In genomic region chr4:156963419-156963818, GRCh38 we compare ENCODE assay signal across 1 cellular context.
TF ChIP-seq lines count a peak whose summit lies in the region.

No MANE protein-coding gene starts in this region.

TF ChIP-seq in HepG2, 621 proteins besides CTCF, POLR2A, EP300 and RAD21:
- TF ChIP-seq ZNF256 (CRISPR knock-in tag; conservative IDR thresholded peaks at IDR 0.05): no peak
- TF ChIP-seq ZNF230 (CRISPR knock-in tag; IDR thresholded peaks at IDR 0.05): no peak
- TF ChIP-seq ZNF816 (CRISPR knock-in tag; IDR thresholded peaks at IDR 0.05; ENCODE audit: borderline replicate concordance): no peak
